ENCODE assay signal across 12 cellular contexts in the genomic region with DNA sequence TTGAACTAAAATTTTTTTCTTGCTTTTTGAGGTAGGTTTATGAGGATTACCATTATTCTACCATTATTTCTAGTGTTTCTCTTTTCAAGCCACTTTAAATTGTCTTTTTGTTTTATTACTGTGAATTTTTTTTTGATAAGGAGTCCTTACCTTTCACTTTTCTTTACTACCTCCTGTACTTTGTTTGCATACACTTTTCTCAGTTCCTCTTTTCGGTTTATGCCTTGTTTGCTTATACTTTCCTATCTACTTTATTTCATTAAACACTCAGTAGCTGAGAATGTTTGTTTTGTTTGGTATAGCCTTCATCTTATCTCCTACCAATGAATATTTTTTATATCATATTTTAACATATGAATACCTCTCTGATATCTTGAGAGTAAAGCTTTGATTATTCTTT.
A peak's percentile ranks its signal among the peaks of the same experiment; 100 is the strongest.
DNase-seq lines count a peak whose midpoint lies in the region; ATAC-seq, FAIRE-seq and TF ChIP-seq lines count a peak whose summit lies in the region.
"Had no signal": no experiment of that assay in that cellular context is flagged by ENCODE, and none has a peak within 500 bp of the region (broad histone marks: within the 10 kb centered on the region; RNA-seq: fewer than 3 reads in every experiment).

No MANE protein-coding gene starts in this region.

- no peaks in the 10 kb centered on the region for H3K36me3 Mint-ChIP-seq in stimulated activated memory B cell treated with anti-CD40 and anti-IgM and Interleukin-4, amounts not matched to agents 10 μg/mL and 1 μg/mL and 100 μg/mL, for 72 hours
- H3K36me3 Mint-ChIP-seq in HFFc6 (ENCODE audit: low read depth): no peaks in the 10 kb centered on the region
- H3K36me3 Mint-ChIP-seq: T-cell had no signal

- peaks cover 7% of the 10 kb centered on the region for H3K9me3 Mint-ChIP-seq in stimulated activated memory B cell treated with anti-CD40 and anti-IgM and Interleukin-4, amounts not matched to agents 10 μg/mL and 1 μg/mL and 100 μg/mL, for 72 hours
- peaks cover 34% of the 10 kb centered on the region for H3K9me3 Mint-ChIP-seq in HFFc6

- no peaks in the 10 kb centered on the region for H3K9me3 ChIP-seq in colonic mucosa

- H3K27ac Mint-ChIP-seq in stimulated activated memory B cell treated with anti-CD40 and anti-IgM and Interleukin-4, amounts not matched to agents 10 μg/mL and 1 μg/mL and 100 μg/mL, for 72 hours: no peak overlapping the region
- H3K27ac Mint-ChIP-seq in HFFc6: no peak overlapping the region
- H3K27ac Mint-ChIP-seq: T-cell had no signal

- H3K27me3 ChIP-seq in colonic mucosa: no peaks in the 10 kb centered on the region

- intact Hi-C loops in colonic mucosa (cut with DNase I): no loop called here

- ATAC-seq in HG02623 (IDR thresholded peaks at IDR 0.05; ENCODE audit: unreplicated experiment): peak; percentile 91
- peak; percentile 96 for ATAC-seq in HG03432 (IDR thresholded peaks at IDR 0.05; ENCODE audit: unreplicated experiment)
- peak; percentile 67 for ATAC-seq in stimulated activated memory B cell treated with anti-CD40 and anti-IgM and Interleukin-4, amounts not matched to agents 10 μg/mL and 1 μg/mL and 100 μg/mL, for 72 hours
- ATAC-seq: T-cell had no signal

- no peak overlapping the region for H3K27ac ChIP-seq in colonic mucosa
- H3K27ac ChIP-seq: epithelial cell of prostate had no signal

- no peaks in the 10 kb centered on the region for H3K4me1 ChIP-seq in colonic mucosa

- H3K27me3 Mint-ChIP-seq in stimulated activated memory B cell treated with anti-CD40 and anti-IgM and Interleukin-4, amounts not matched to agents 10 μg/mL and 1 μg/mL and 100 μg/mL, for 72 hours: no peaks in the 10 kb centered on the region
- no peaks in the 10 kb centered on the region for H3K27me3 Mint-ChIP-seq in HFFc6 (ENCODE audit: insufficient read depth)
- H3K27me3 Mint-ChIP-seq: T-cell had no signal

- no peak overlapping the region for H3K4me3 ChIP-seq in colonic mucosa

- peaks cover 25% of the 10 kb centered on the region for H3K4me1 Mint-ChIP-seq in stimulated activated memory B cell treated with anti-CD40 and anti-IgM and Interleukin-4, amounts not matched to agents 10 μg/mL and 1 μg/mL and 100 μg/mL, for 72 hours
- H3K4me1 Mint-ChIP-seq in HFFc6 (ENCODE audit: low read depth): no peaks in the 10 kb centered on the region
- H3K4me1 Mint-ChIP-seq: T-cell had no signal

- DNase-seq in GM19239 (ENCODE audit: insufficient read length, low spot score): peak; percentile 4
- no peak for DNase-seq in HFFc6
- no peak for DNase-seq in NCI-H128 (lab: John Stamatoyannopoulos, UW; ENCODE audit: unreplicated experiment)
- no peak for DNase-seq in colonic mucosa
- DNase-seq: Calu3, KG1, NCI-H510A treated with DMSO at 0.1 percent for 48 hours, T-cell had no signal

- no peak overlapping the region for H3K9ac ChIP-seq in colonic mucosa (ENCODE audit: low read depth in 2 of 2, low read length in 2 of 2)

- no peak overlapping the region for H3K4me3 Mint-ChIP-seq in stimulated activated memory B cell treated with anti-CD40 and anti-IgM and Interleukin-4, amounts not matched to agents 10 μg/mL and 1 μg/mL and 100 μg/mL, for 72 hours
- no peak overlapping the region for H3K4me3 Mint-ChIP-seq in HFFc6
- H3K4me3 Mint-ChIP-seq: T-cell had no signal

- TF ChIP-seq CTCF in HFFc6 (IDR thresholded peaks at IDR 0.05) (no peak), colonic mucosa (IDR thresholded peaks at IDR 0.05) (no peak)

- no peaks in the 10 kb centered on the region for H3K36me3 ChIP-seq in colonic mucosa

- peak; percentile 47 for FAIRE-seq in GM19239 (lab: Jason Lieb, UNC)
